In the genomic region with DNA sequence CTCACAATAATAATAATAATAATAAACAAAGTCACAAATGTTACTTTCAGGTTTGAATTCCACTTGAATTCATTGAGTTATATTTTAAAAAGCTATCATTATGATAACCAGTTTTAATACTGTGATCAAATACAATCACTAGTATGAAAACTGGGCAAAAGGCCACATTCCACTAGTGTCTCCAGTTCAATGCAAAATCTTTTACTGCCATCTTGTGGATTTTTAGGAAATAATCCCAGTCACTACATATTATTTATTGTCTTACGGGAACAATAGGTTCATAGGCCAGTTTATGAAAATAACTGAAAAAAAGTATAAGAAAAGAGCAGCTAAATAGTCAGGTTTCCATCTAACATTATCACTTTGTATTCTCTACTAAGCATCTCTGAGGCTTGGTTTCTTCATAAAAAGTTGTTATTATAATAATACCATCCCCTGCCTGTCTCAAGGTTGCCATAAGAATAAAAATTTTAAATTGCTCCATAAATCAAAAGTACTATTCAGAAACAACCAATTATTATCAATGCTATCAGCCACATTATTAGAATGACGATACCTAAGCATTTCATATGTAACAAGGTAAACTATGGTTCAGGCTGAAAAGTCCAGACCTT, we compare ENCODE assay signal across 8 cellular contexts.
DNase-seq lines count a peak whose midpoint lies in the region; ATAC-seq and TF ChIP-seq lines count a peak whose summit lies in the region.

No MANE protein-coding gene starts in this region.

- no peaks in the 10 kb centered on the region for H3K36me3 Mint-ChIP-seq in CD8-positive, alpha-beta memory T cell

- no peaks in the 10 kb centered on the region for H3K36me3 ChIP-seq in CD8-positive, alpha-beta memory T cell (ENCODE audit: insufficient read depth, low read length)

- POLR2A ChIA-PET in CD8-positive, alpha-beta memory T cell (lab: Charles Lee), result no interaction called here

- H3K27me3 ChIP-seq in CD8-positive, alpha-beta memory T cell (ENCODE audit: insufficient read depth, low read length, poor library complexity, severe bottlenecking), result no peaks in the 10 kb centered on the region

- H3K4me1 ChIP-seq in CD8-positive, alpha-beta memory T cell (ENCODE audit: insufficient read depth, low read length), result no peaks in the 10 kb centered on the region

- ATAC-seq in HG03175 (IDR thresholded peaks at IDR 0.05; ENCODE audit: unreplicated experiment) (peak; percentile 56), GM21360 (IDR thresholded peaks at IDR 0.05; ENCODE audit: unreplicated experiment) (no peak)

- CTCF ChIA-PET in CD8-positive, alpha-beta memory T cell (lab: Charles Lee), result interaction anchor here (1.1 to 1.4 kb wide), 2 partner anchors 10 to 1103 kb away, joined by 4 read pairs; no protein-coding TSS in a partner anchor

- no peak overlapping the region for H3K4me3 ChIP-seq in choroid plexus epithelial cell (ENCODE audit: low read depth, low read length)
- no peak overlapping the region for H3K4me3 ChIP-seq in CD8-positive, alpha-beta memory T cell (ENCODE audit: low read length)

- H3K4me3 Mint-ChIP-seq in CD8-positive, alpha-beta memory T cell, result no peak overlapping the region

- peaks cover 0 to 1% (median 0%) of the 10 kb centered on the region in 5 donors for H3K9me3 Mint-ChIP-seq in CD8-positive, alpha-beta memory T cell

- DNase-seq in EL, result peak; percentile 66
- peak; percentile 35 for DNase-seq in NCI-H748 treated with DMSO at 0.1 percent for 48 hours (lab: John Stamatoyannopoulos, UW)
- DNase-seq in choroid plexus epithelial cell (ENCODE audit: low read depth), result peak; percentile 86
- peak; percentile 89 for DNase-seq in medulla oblongata (ENCODE audit: extremely low spot score)
- no peak for DNase-seq in activated naive CD4-positive, alpha-beta T cell treated with anti-CD3 and anti-CD28 coated beads, Interleukin-2, amount 50 U/mL, for 16 hours
- DNase-seq in CD8-positive, alpha-beta memory T cell, result no peak

- peaks cover 0 to 4% of the 10 kb centered on the region in 2 donors for H3K27me3 Mint-ChIP-seq in CD8-positive, alpha-beta memory T cell

- peak; percentile 60 for TF ChIP-seq CTCF in choroid plexus epithelial cell (conservative IDR thresholded peaks at IDR 0.05; ENCODE audit: low read depth, low read length)

- no peak overlapping the region for H3K27ac ChIP-seq in CD8-positive, alpha-beta memory T cell (ENCODE audit: low read depth, low read length)

- H3K27ac Mint-ChIP-seq in CD8-positive, alpha-beta memory T cell, result no peak overlapping the region

- H3K9me3 ChIP-seq in CD8-positive, alpha-beta memory T cell (ENCODE audit: low read length), result no peaks in the 10 kb centered on the region

- H3K4me1 Mint-ChIP-seq in CD8-positive, alpha-beta memory T cell, result no peaks in the 10 kb centered on the region

Comparison
In these comparisons a context has a peak if more than half of its experiments do, and no peak if none do; other contexts are left out.
1. DNase-seq: peak in EL (single experiment), NCI-H748 treated with DMSO at 0.1 percent for 48 hours (single experiment), choroid plexus epithelial cell (single experiment) and medulla oblongata (single experiment); none in activated naive CD4-positive, alpha-beta T cell treated with anti-CD3 and anti-CD28 coated beads, Interleukin-2, amount 50 U/mL, for 16 hours (single experiment) and CD8-positive, alpha-beta memory T cell (0 of 5).